ENCODE assay signal across 8 cellular contexts in genomic region chr19:58581227-58582141, GRCh38.
DNase-seq lines count a peak whose midpoint lies in the region; ATAC-seq lines count a peak whose summit lies in the region.

No MANE protein-coding gene starts in this region.

- no peak overlapping the region for H3K4me3 Mint-ChIP-seq in dendritic cell treated with granulocyte-macrophage colony-stimulating factor and Interleukin-4, amounts not matched to agents 40 ng/mL and 50 ng/mL, for 4 days

- DNase-seq in D341Med (ENCODE audit: low spot score) (peak; percentile 63), medulla oblongata (ENCODE audit: extremely low spot score) (peak; percentile 88), SKM-1 treated with dmso at 0.1 percent for 144 hours (lab: John Stamatoyannopoulos, UW; ENCODE audit: unreplicated experiment) (no peak), NCI-H1048 (lab: John Stamatoyannopoulos, UW) (no peak)
- DNase-seq in activated CD4-positive, alpha-beta T cell treated with anti-CD3 and anti-CD28 coated beads for 24 hours (ENCODE audit: low read depth in 2 of 2) = peak; percentile 88 to 92
- peak; percentile 75 for DNase-seq in stimulated activated CD8-positive, alpha-beta memory T cell treated with anti-CD3 and anti-CD28 coated beads, Interleukin-12 subunit alpha, Interleukin-12 subunit beta, amount 100 ng/mL, for 4 hours (ENCODE audit: low read depth)

- no peaks in the 10 kb centered on the region for H3K27me3 Mint-ChIP-seq in dendritic cell treated with granulocyte-macrophage colony-stimulating factor and Interleukin-4, amounts not matched to agents 40 ng/mL and 50 ng/mL, for 4 days

- peaks cover 39% of the 10 kb centered on the region for H3K4me1 Mint-ChIP-seq in dendritic cell treated with granulocyte-macrophage colony-stimulating factor and Interleukin-4, amounts not matched to agents 40 ng/mL and 50 ng/mL, for 4 days (ENCODE audit: low read depth)

- no peaks in the 10 kb centered on the region for H3K9me3 Mint-ChIP-seq in dendritic cell treated with granulocyte-macrophage colony-stimulating factor and Interleukin-4, amounts not matched to agents 40 ng/mL and 50 ng/mL, for 4 days

- intact Hi-C loops in dendritic cell treated with granulocyte-macrophage colony-stimulating factor and Interleukin-4, amounts not matched to agents 40 ng/mL and 50 ng/mL, for 4 days (cut with micrococcal nuclease) = no loop called here

- H3K36me3 Mint-ChIP-seq in dendritic cell treated with granulocyte-macrophage colony-stimulating factor and Interleukin-4, amounts not matched to agents 40 ng/mL and 50 ng/mL, for 4 days (ENCODE audit: low read depth) = peaks cover 70% of the 10 kb centered on the region

- peak; percentile 80 for ATAC-seq in HG02642 (IDR thresholded peaks at IDR 0.05; ENCODE audit: poor library complexity, unreplicated experiment)

- H3K27ac Mint-ChIP-seq in dendritic cell treated with granulocyte-macrophage colony-stimulating factor and Interleukin-4, amounts not matched to agents 40 ng/mL and 50 ng/mL, for 4 days = peak overlapping the region; percentile 75

Comparison
In these comparisons a context has a peak if more than half of its experiments do, and no peak if none do; other contexts are left out.
1. DNase-seq: peak in D341Med (single experiment), activated CD4-positive, alpha-beta T cell treated with anti-CD3 and anti-CD28 coated beads for 24 hours (2 of 2), medulla oblongata (single experiment) and stimulated activated CD8-positive, alpha-beta memory T cell treated with anti-CD3 and anti-CD28 coated beads, Interleukin-12 subunit alpha, Interleukin-12 subunit beta, amount 100 ng/mL, for 4 hours (single experiment); none in SKM-1 treated with dmso at 0.1 percent for 144 hours (single experiment) and NCI-H1048 (single experiment).